In the genomic region with DNA sequence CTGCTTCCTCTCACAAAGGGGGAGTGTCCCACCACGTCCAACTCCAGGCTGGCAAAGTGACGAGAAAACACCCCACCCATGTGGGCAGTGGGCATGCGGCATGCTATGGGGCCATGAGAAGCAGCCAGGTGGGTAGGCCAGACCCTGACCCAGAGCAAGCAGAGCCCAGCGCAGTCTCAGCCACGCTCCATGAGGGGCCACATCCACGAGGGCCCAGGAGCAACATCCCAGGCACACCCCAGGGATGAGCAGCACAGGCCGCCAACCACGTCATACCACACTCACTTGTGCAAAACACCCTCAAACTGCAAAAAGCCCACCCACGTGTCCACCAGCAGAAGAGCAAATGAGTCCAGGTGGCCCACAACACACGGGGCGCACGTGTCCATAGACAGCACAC, we compare ENCODE assay signal across 9 cellular contexts.
A peak's percentile ranks its signal among the peaks of the same experiment; 100 is the strongest.
DNase-seq lines count a peak whose midpoint lies in the region; ATAC-seq, FAIRE-seq and TF ChIP-seq lines count a peak whose summit lies in the region.
"Had no signal": no experiment of that assay in that cellular context is flagged by ENCODE, and none has a peak within 500 bp of the region (broad histone marks: within the 10 kb centered on the region; RNA-seq: fewer than 3 reads in every experiment).

No MANE protein-coding gene starts in this region.

- H3K27ac ChIP-seq in right atrium auricular region (peak overlapping the region; percentile 82 to 88), sigmoid colon (peak overlapping the region; percentile 37 to 62 (median 51))

- TF ChIP-seq POLR2A in H54 (IDR thresholded peaks at IDR 0.05; ENCODE audit: low read depth, low read length) (0 out of 2 replicates have a peak, but pooled peaks have one; percentile 12), sigmoid colon (IDR thresholded peaks at IDR 0.05) (no peak)

- ATAC-seq in HG03159 (IDR thresholded peaks at IDR 0.05; ENCODE audit: unreplicated experiment) = no peak

- FAIRE-seq in H54 (lab: Jason Lieb, UNC) = no peak
- no peak for FAIRE-seq in GM19239 (lab: Jason Lieb, UNC)

- no peaks in the 10 kb centered on the region for H3K9me3 Mint-ChIP-seq in activated naive CD8-positive, alpha-beta T cell (ENCODE audit: low read depth)

- H3K9me3 ChIP-seq in right atrium auricular region (no peaks in the 10 kb centered on the region), sigmoid colon (no peaks in the 10 kb centered on the region)

- no peaks in the 10 kb centered on the region for H3K27me3 Mint-ChIP-seq in activated naive CD8-positive, alpha-beta T cell

- H3K4me3 Mint-ChIP-seq in activated naive CD8-positive, alpha-beta T cell = peak overlapping the region; percentile 30

- peaks cover 78% of the 10 kb centered on the region for H3K4me1 Mint-ChIP-seq in activated naive CD8-positive, alpha-beta T cell (ENCODE audit: low read depth)

- intact Hi-C loops in sigmoid colon (cut with DNase I) = loop anchor here (5.0 kb wide), 1 partner anchor 153 kb away; no protein-coding TSS in a partner anchor

- H3K36me3 ChIP-seq in right atrium auricular region (no peaks in the 10 kb centered on the region), sigmoid colon (no peaks in the 10 kb centered on the region)

- no peaks in the 10 kb centered on the region for H3K36me3 Mint-ChIP-seq in activated naive CD8-positive, alpha-beta T cell

- peak overlapping the region; percentile 93 for H3K27ac Mint-ChIP-seq in activated naive CD8-positive, alpha-beta T cell

- WGBS in sigmoid colon, 2 donors = 78 to 82% methylated on average over 12 of the region's 12 CpGs

- no peaks in the 10 kb centered on the region for H3K27me3 ChIP-seq in right atrium auricular region
- H3K27me3 ChIP-seq in sigmoid colon = no peaks in the 10 kb centered on the region

- no peak overlapping the region for H3K4me3 ChIP-seq in right atrium auricular region
- no peak overlapping the region for H3K4me3 ChIP-seq in sigmoid colon

- DNase-seq in H54 (ENCODE audit: insufficient read length, low spot score) (no peak), right atrium auricular region (ENCODE audit: low spot score) (no peak), sigmoid colon (no peak), GM19239 (ENCODE audit: insufficient read length, low spot score) (no peak), T1000 (lab: John Stamatoyannopoulos, UW) (no peak), NCI-H2196 (lab: John Stamatoyannopoulos, UW; ENCODE audit: unreplicated experiment) (no peak)
- DNase-seq: stimulated activated CD4-positive, alpha-beta T cell treated with anti-CD3 and anti-CD28 coated beads, Interleukin-1b, Interleukin-23, amount 100 ng/mL, for 48 hours had no signal

- TF ChIP-seq CTCF in right atrium auricular region (IDR thresholded peaks at IDR 0.05) (no peak), sigmoid colon (IDR thresholded peaks at IDR 0.05) (no peak)

- peaks cover 0 to 83% of the 10 kb centered on the region in 2 donors for H3K4me1 ChIP-seq in right atrium auricular region
- peaks cover 0 to 63% (median 56%) of the 10 kb centered on the region in 4 donors for H3K4me1 ChIP-seq in sigmoid colon

- TF ChIP-seq EP300 in sigmoid colon (IDR thresholded peaks at IDR 0.05) = no peak
